10 cellular contexts compared by ENCODE assay signal in genomic region chr2:161199885-161200284, GRCh38. TPM values are rescaled to one million over a fixed set of nuclear protein-coding genes. Genes with fewer than 3 reads are reported as not detected.
DNase-seq lines count a peak whose midpoint lies in the region; ATAC-seq, FAIRE-seq and TF ChIP-seq lines count a peak whose summit lies in the region.
"Had no signal": no experiment of that assay in that cellular context is flagged by ENCODE, and none has a peak within 500 bp of the region (broad histone marks: within the 10 kb centered on the region; RNA-seq: fewer than 3 reads in every experiment).

No MANE protein-coding gene starts in this region.

- H3K4me1 Mint-ChIP-seq in activated CD4-positive, alpha-beta T cell treated with anti-CD3 and anti-CD28 coated beads for 36 hours = peaks cover 31% of the 10 kb centered on the region

- TF ChIP-seq POLR2A in breast epithelium (IDR thresholded peaks at IDR 0.05) = no peak

- H3K36me3 ChIP-seq in osteoblast (ENCODE audit: insufficient read depth, low read length) (peaks cover 27% of the 10 kb centered on the region), kidney (ENCODE audit: control insufficient read depth in 1 of 2, insufficient read depth in 2 of 2, low read length in 2 of 2) (peaks cover 0 to 5% of the 10 kb centered on the region in 2 donors), breast epithelium (peaks cover 2% of the 10 kb centered on the region)

- peaks cover 39% of the 10 kb centered on the region for H3K79me2 ChIP-seq in osteoblast (ENCODE audit: insufficient read depth, low read length)

- H3K27me3 Mint-ChIP-seq in activated CD4-positive, alpha-beta T cell treated with anti-CD3 and anti-CD28 coated beads for 36 hours = no peaks in the 10 kb centered on the region

- CTCF ChIA-PET in activated CD4-positive, alpha-beta T cell treated with anti-CD3 and anti-CD28 coated beads for 36 hours (lab: Charles Lee) = no interaction called here

- H3K9me3 Mint-ChIP-seq in activated CD4-positive, alpha-beta T cell treated with anti-CD3 and anti-CD28 coated beads for 36 hours (ENCODE audit: low read depth) = no peaks in the 10 kb centered on the region

- no peak overlapping the region for H3K9ac ChIP-seq in kidney (ENCODE audit: low read length in 2 of 2)

- H3K27ac ChIP-seq in osteoblast (ENCODE audit: low read depth, low read length) = no peak overlapping the region
- no peak overlapping the region for H3K27ac ChIP-seq in kidney (ENCODE audit: low read depth in 2 of 2, low read length in 2 of 2)
- no peak overlapping the region for H3K27ac ChIP-seq in breast epithelium
- H3K27ac ChIP-seq: VCaP had no signal

- no peak overlapping the region for H2AFZ ChIP-seq in osteoblast (ENCODE audit: low read length)

- H3K4me3 ChIP-seq in osteoblast (ENCODE audit: insufficient read depth, low read length) (no peak overlapping the region), kidney (ENCODE audit: low read length in 2 of 2) (no peak overlapping the region), breast epithelium (no peak overlapping the region)

- ATAC-seq in activated CD4-positive, alpha-beta T cell treated with anti-CD3 and anti-CD28 coated beads for 36 hours = peak; percentile 86
- ATAC-seq in HG02759 (IDR thresholded peaks at IDR 0.05; ENCODE audit: unreplicated experiment) (peak; percentile 89), GM19324 (IDR thresholded peaks at IDR 0.05; ENCODE audit: low FRiP score, unreplicated experiment) (no peak)

- no peak for DNase-seq in activated CD4-positive, alpha-beta T cell treated with anti-CD3 and anti-CD28 coated beads for 36 hours
- DNase-seq in activated CD4-positive, alpha-beta T cell treated with anti-CD3 and anti-CD28 coated beads for 4 hours = no peak
- peak; percentile 26 for DNase-seq in NCI-H2171 (lab: John Stamatoyannopoulos, UW)
- DNase-seq in osteoblast (ENCODE audit: insufficient read length, low spot score, missing footprints) = peak; percentile 26
- no peak for DNase-seq in kidney
- no peak for DNase-seq in breast epithelium (ENCODE audit: low spot score in 2 of 2)

- H3K4me1 ChIP-seq in osteoblast (ENCODE audit: insufficient read depth, low read length) = no peaks in the 10 kb centered on the region
- no peaks in the 10 kb centered on the region for H3K4me1 ChIP-seq in kidney (ENCODE audit: control insufficient read depth in 1 of 2, insufficient read depth in 1 of 2, low read depth in 1 of 2, low read length in 2 of 2)
- no peaks in the 10 kb centered on the region for H3K4me1 ChIP-seq in breast epithelium

- H3K4me2 ChIP-seq in osteoblast (ENCODE audit: insufficient read depth, low read length) = no peak overlapping the region

- H3K4me3 Mint-ChIP-seq in activated CD4-positive, alpha-beta T cell treated with anti-CD3 and anti-CD28 coated beads for 36 hours = no peak overlapping the region

- no peak for FAIRE-seq in kidney (lab: Jason Lieb, UNC)
- FAIRE-seq: A204.1 had no signal

- no peak for TF ChIP-seq CTCF in osteoblast (IDR thresholded peaks at IDR 0.05; ENCODE audit: extremely low read depth, low read depth, low read length)
- no peak for TF ChIP-seq CTCF in kidney (IDR thresholded peaks at IDR 0.05; ENCODE audit: borderline replicate concordance, extremely low read depth, insufficient read depth)
- no peak for TF ChIP-seq CTCF in breast epithelium (IDR thresholded peaks at IDR 0.05)

- H3K36me3 Mint-ChIP-seq in activated CD4-positive, alpha-beta T cell treated with anti-CD3 and anti-CD28 coated beads for 36 hours (ENCODE audit: low read depth) = peaks cover 41% of the 10 kb centered on the region

- intact Hi-C loops in activated CD4-positive, alpha-beta T cell treated with anti-CD3 and anti-CD28 coated beads for 36 hours (cut with DNase I, micrococcal nuclease) = no loop called here
- intact Hi-C loops in kidney (cut with DNase I) = no loop called here
- intact Hi-C loops in breast epithelium (cut with DNase I; ENCODE audit: low total_unique reads) = no loop called here

- H3K27me3 ChIP-seq in osteoblast (ENCODE audit: insufficient read depth, low read length) (no peaks in the 10 kb centered on the region), breast epithelium (no peaks in the 10 kb centered on the region)

- H3K9me3 ChIP-seq in osteoblast (ENCODE audit: low read depth, low read length) (no peaks in the 10 kb centered on the region), kidney (ENCODE audit: control insufficient read depth in 1 of 2, low read length in 2 of 2) (no peaks in the 10 kb centered on the region), breast epithelium (no peaks in the 10 kb centered on the region)

- H4K20me1 ChIP-seq in osteoblast (ENCODE audit: insufficient read depth, low read length) = peaks cover 3% of the 10 kb centered on the region

- peak overlapping the region; percentile 65 for H3K27ac Mint-ChIP-seq in activated CD4-positive, alpha-beta T cell treated with anti-CD3 and anti-CD28 coated beads for 36 hours

- POLR2A ChIA-PET in activated CD4-positive, alpha-beta T cell treated with anti-CD3 and anti-CD28 coated beads for 36 hours (lab: Charles Lee) = no interaction called here

RNA-seq across cellular contexts. Expression of gene TANK, which starts 39.7 kb away (rescaled TPM):
- 10 to 100 TPM; 54.6 to 59.7 TPM for total RNA-seq in activated CD4-positive, alpha-beta T cell treated with anti-CD3 and anti-CD28 coated beads for 36 hours
- total RNA-seq in osteoblast = 112 and 127 TPM in 2 replicates
- total RNA-seq in kidney = 56.1 TPM
- 21.2 TPM for polyA plus RNA-seq in kidney (ENCODE audit: insufficient read depth, low read depth, low replicate concordance)
- total RNA-seq in breast epithelium = 100 to 1,000 TPM; 128 to 242 (median 166) TPM

Comparison
In these comparisons a context has a peak if more than half of its experiments do, and no peak if none do; other contexts are left out.
1. DNase-seq: peak in NCI-H2171 (single experiment) and osteoblast (single experiment); none in activated CD4-positive, alpha-beta T cell treated with anti-CD3 and anti-CD28 coated beads for 36 hours (single experiment), activated CD4-positive, alpha-beta T cell treated with anti-CD3 and anti-CD28 coated beads for 4 hours (0 of 2), kidney (single experiment) and breast epithelium (0 of 2).